In genomic region chr2:65017335-65017734, GRCh38 we compare ENCODE assay signal across 10 cellular contexts. TPM values are rescaled to one million over a fixed set of nuclear protein-coding genes. Genes with fewer than 3 reads are reported as not detected.
A peak's percentile ranks its signal among the peaks of the same experiment; 100 is the strongest.
DNase-seq lines count a peak whose midpoint lies in the region; ATAC-seq and TF ChIP-seq lines count a peak whose summit lies in the region.
"Had no signal": no experiment of that assay in that cellular context is flagged by ENCODE, and none has a peak within 500 bp of the region (broad histone marks: within the 10 kb centered on the region; RNA-seq: fewer than 3 reads in every experiment).

No MANE protein-coding gene starts in this region.

- no peak for ATAC-seq in body of pancreas
- no peak for ATAC-seq in activated CD4-positive, CD25-positive, alpha-beta regulatory T cell treated with anti-CD3 and anti-CD28 coated beads, Interleukin-2, amount 50 U/mL, for 24 hours

- DNase-seq in AML-193 (lab: John Stamatoyannopoulos, UW), result peak; percentile 83 to 86
- DNase-seq in KG1 (lab: John Stamatoyannopoulos, UW), result peak; percentile 69
- DNase-seq in body of pancreas, result peak in 1 of 4 donors; percentile 21
- DNase-seq in left kidney (ENCODE audit: low read depth, low spot score), result peak; percentile 22
- no peak for DNase-seq in effector CD4-positive, alpha-beta T cell
- no peak for DNase-seq in activated CD4-positive, alpha-beta T cell treated with anti-CD3 and anti-CD28 coated beads for 1 hour
- no peak for DNase-seq in activated gamma-delta T cell (lab: John Stamatoyannopoulos, UW)
- DNase-seq: RPMI8226 had no signal

- no peaks in the 10 kb centered on the region for H3K9me3 ChIP-seq in body of pancreas
- H3K9me3 ChIP-seq: thoracic aorta had no signal

- 63 to 76% methylated on average over 4 of the region's 4 CpGs for WGBS in body of pancreas, 2 donors

- peaks cover 0 to 17% of the 10 kb centered on the region in 2 donors for H3K36me3 ChIP-seq in body of pancreas (replicated peaks in 1 of 2; ENCODE audit: insufficient read depth in 1 of 2, low read depth in 2 of 2)

- intact Hi-C loops in body of pancreas (cut with DNase I), result no loop called here

- no peaks in the 10 kb centered on the region for H3K4me1 ChIP-seq in body of pancreas

- H3K4me3 ChIP-seq in body of pancreas, result no peak overlapping the region
- H3K4me3 ChIP-seq: thoracic aorta had no signal

- no peaks in the 10 kb centered on the region for H3K27me3 ChIP-seq in body of pancreas

- no peak for TF ChIP-seq POLR2A in body of pancreas (IDR thresholded peaks at IDR 0.05)

- peak overlapping the region in 1 of 4 donors; percentile 66 for H3K27ac ChIP-seq in body of pancreas
- H3K27ac ChIP-seq: thoracic aorta had no signal

- TF ChIP-seq CTCF in body of pancreas (IDR thresholded peaks at IDR 0.05), result peak in 4 of 7 experiments; percentile 11 to 31 (median 26)

RNA-seq across cellular contexts. Expression of gene SLC1A4, which starts 28.1 kb away (rescaled TPM):
- total RNA-seq in body of pancreas, result 10 to 100 TPM; 14.5 to 25.4 TPM

RNA-seq across cellular contexts. Expression of gene CEP68, which starts 38.9 kb away (rescaled TPM):
- total RNA-seq in body of pancreas, result 10 to 100 TPM in 1 of 2 donors, 1 to 10 TPM in 1; 6.9 to 20.0 TPM

Comparison
In these comparisons a context has a peak if more than half of its experiments do, and no peak if none do; other contexts are left out.
1. DNase-seq: peak in AML-193 (2 of 2), KG1 (single experiment) and left kidney (single experiment); none in effector CD4-positive, alpha-beta T cell (single experiment), activated CD4-positive, alpha-beta T cell treated with anti-CD3 and anti-CD28 coated beads for 1 hour (single experiment) and activated gamma-delta T cell (single experiment).